In the genomic region with DNA sequence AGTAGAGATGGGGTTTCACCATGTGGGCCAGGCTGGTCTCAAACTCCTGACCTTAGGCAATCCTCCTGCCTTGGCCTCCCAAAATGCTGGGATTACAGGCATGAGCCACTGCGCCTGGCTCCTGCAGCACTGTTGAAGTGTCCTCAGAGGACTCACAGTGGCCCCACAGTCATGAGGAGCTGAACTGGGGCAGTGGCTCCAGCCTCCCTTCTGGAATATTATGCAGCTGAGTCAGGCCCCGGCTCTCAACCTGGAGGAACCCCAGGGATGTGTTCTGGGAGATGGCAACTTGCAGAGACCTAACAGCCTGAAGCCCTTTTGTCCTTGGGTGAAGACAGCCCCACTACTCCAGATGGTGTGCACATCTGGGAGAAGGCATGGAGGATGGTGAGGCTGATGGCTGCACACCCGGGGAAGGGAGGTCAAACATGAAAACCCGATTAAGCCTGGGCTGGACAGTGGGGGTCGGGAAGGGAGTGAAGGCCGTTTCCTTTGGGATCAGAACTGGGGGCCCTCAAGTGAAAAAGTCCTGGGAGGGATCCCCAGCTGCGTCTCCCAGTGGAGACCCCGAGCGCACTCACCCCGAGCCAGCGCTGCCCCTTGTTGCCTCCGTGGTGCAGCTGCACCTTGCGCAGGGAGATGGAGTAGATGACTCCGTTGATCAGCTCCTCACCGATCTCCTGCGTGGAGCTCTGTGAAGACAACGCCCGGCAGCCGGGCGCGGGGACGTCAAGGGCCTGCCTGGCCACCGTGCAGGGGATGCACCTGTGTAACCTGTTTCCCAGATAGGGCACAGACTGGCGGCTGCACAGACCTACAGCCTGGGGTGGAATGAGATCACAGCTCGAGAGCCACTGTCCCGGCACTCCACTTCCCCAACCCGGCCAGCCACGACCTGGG, we compare ENCODE assay signal across 1 cellular context.
TF ChIP-seq lines count a peak whose summit lies in the region.

No MANE protein-coding gene starts in this region.

TF ChIP-seq in WTC11, 78 proteins besides CTCF, POLR2A, EP300 and RAD21 (continued from another document):
- TF ChIP-seq, protein P1, sequence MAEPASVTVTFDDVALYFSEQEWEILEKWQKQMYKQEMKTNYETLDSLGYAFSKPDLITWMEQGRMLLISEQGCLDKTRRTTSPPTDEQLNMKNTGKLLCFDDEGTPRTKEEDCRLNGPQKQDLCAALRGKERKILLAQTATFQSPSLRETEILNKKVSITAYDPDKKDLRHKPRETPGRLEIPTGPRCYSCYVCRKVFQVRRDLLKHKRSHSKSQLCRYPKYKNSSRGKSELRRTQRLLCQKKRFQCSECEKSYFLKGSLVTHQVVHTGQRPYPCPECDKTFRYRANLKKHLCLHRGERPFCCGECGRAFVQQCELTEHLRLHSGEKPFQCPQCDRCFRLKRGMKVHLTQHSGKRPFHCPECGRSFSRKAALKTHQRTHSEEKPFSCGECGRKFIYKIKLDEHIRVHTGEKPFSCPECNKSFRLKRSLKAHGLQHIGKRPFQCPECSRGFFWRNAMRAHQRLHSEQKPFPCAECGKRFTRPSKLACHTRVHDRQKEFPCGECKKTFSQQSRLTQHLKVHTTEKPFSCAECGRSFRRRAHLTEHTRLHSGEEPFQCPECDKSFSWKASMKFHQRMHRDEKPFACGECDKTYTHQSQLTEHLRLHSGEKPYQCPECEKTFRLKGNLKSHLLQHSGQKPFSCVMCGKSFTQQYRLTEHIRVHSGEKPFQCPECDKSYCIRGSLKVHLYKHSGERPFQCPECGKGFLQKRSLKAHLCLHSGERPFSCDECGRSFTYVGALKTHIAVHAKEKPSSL (CRISPR knock-in tag; conservative IDR thresholded peaks at IDR 0.05), result no peak
- TF ChIP-seq GTF2I (CRISPR knock-in tag; conservative IDR thresholded peaks at IDR 0.05), result no peak
- no peak for TF ChIP-seq ZBTB21 (CRISPR knock-in tag; IDR thresholded peaks at IDR 0.05; ENCODE audit: borderline replicate concordance)
- TF ChIP-seq TCF7 (CRISPR knock-in tag; IDR thresholded peaks at IDR 0.05; ENCODE audit: low read depth), result no peak
- TF ChIP-seq GABPB1 (CRISPR knock-in tag; IDR thresholded peaks at IDR 0.05), result no peak
